In genomic region chr11:105609832-105610781, GRCh38 we compare ENCODE assay signal across 9 cellular contexts. TPM values are rescaled to one million over a fixed set of nuclear protein-coding genes. Genes with fewer than 3 reads are reported as not detected.
DNase-seq lines count a peak whose midpoint lies in the region; ATAC-seq and TF ChIP-seq lines count a peak whose summit lies in the region.
"Had no signal": no experiment of that assay in that cellular context is flagged by ENCODE, and none has a peak within 500 bp of the region (broad histone marks: within the 10 kb centered on the region; RNA-seq: fewer than 3 reads in every experiment).

TSS of gene GRIA4 (plus strand) at chr11:105610073. CDS start at chr11:105610998, 925 bp downstream.

- H3K9me3 Mint-ChIP-seq in central memory CD8-positive, alpha-beta T cell = peaks cover 5% of the 10 kb centered on the region

- no peak within 1 kb of the TSS for H3K27ac Mint-ChIP-seq in central memory CD8-positive, alpha-beta T cell (ENCODE audit: low read depth)

- H3K4me1 ChIP-seq in smooth muscle cell (ENCODE audit: low read depth) = peaks cover 3% of the 10 kb centered on the region
- H3K4me1 ChIP-seq: SJSA1 had no signal

- H3K27me3 ChIP-seq in smooth muscle cell (ENCODE audit: low read depth) = peaks cover 78% of the 10 kb centered on the region
- H3K27me3 ChIP-seq: SJSA1 had no signal

- TF ChIP-seq CTCF in smooth muscle cell (IDR thresholded peaks at IDR 0.05; ENCODE audit: borderline replicate concordance, insufficient read depth, poor library complexity, severe bottlenecking) = no peak

- H3K4me2 ChIP-seq in smooth muscle cell = peak within 1 kb of the TSS; percentile 91

- DNase-seq in GM04504 (ENCODE audit: low read depth) (peak; percentile 5), NCI-H446 (lab: John Stamatoyannopoulos, UW) (peak; percentile 68 to 78), iris pigment epithelial cell (ENCODE audit: low read depth) (peak; percentile 69), smooth muscle cell (lab: John Stamatoyannopoulos, UW; ENCODE audit: unreplicated experiment) (no peak), cortex of kidney (lab: John Stamatoyannopoulos, UW) (no peak)
- no peak for DNase-seq in central memory CD8-positive, alpha-beta T cell (ENCODE audit: low spot score in 2 of 2)

- peaks cover 40% of the 10 kb centered on the region for H3K27me3 Mint-ChIP-seq in central memory CD8-positive, alpha-beta T cell

- no peaks in the 10 kb centered on the region for H4K20me1 ChIP-seq in smooth muscle cell (ENCODE audit: low read depth)

- no peaks in the 10 kb centered on the region for H3K36me3 ChIP-seq in smooth muscle cell (ENCODE audit: low read depth)
- H3K36me3 ChIP-seq: SJSA1 had no signal

- ATAC-seq in central memory CD8-positive, alpha-beta T cell (replicated peaks; ENCODE audit: extremely low read depth, poor library complexity, severe bottlenecking) = peak; percentile 17
- no peak for ATAC-seq in HG03378 (IDR thresholded peaks at IDR 0.05; ENCODE audit: unreplicated experiment)
- no peak for ATAC-seq in HG02623 (IDR thresholded peaks at IDR 0.05; ENCODE audit: unreplicated experiment)

- WGBS in smooth muscle cell (ENCODE audit: low lambda C conversion rate) = 1% methylated on average over 34 of the region's 54 CpGs

- peaks cover 9% of the 10 kb centered on the region for H3K4me1 Mint-ChIP-seq in central memory CD8-positive, alpha-beta T cell

- no peaks in the 10 kb centered on the region for H3K9me3 ChIP-seq in smooth muscle cell (replicated peaks; ENCODE audit: low read depth)
- H3K9me3 ChIP-seq: SJSA1 had no signal

- H3K36me3 Mint-ChIP-seq in central memory CD8-positive, alpha-beta T cell (ENCODE audit: insufficient read depth) = no peaks in the 10 kb centered on the region

- H3K4me3 ChIP-seq in smooth muscle cell = peak within 1 kb of the TSS; percentile 46
- H3K4me3 ChIP-seq: SJSA1 had no signal

- no peak within 1 kb of the TSS for H3K27ac ChIP-seq in smooth muscle cell (ENCODE audit: low read depth)
- H3K27ac ChIP-seq: SJSA1 had no signal

- H3K4me3 Mint-ChIP-seq in central memory CD8-positive, alpha-beta T cell = peak within 1 kb of the TSS; percentile 48

- peak within 1 kb of the TSS; percentile 55 for H2AFZ ChIP-seq in smooth muscle cell (ENCODE audit: low read depth)

- H3K9ac ChIP-seq in smooth muscle cell (ENCODE audit: low read depth) = no peak within 1 kb of the TSS

- no peaks in the 10 kb centered on the region for H3F3A ChIP-seq in smooth muscle cell (ENCODE audit: low read depth)

- H3K79me2 ChIP-seq in smooth muscle cell (ENCODE audit: low read depth) = no peaks in the 10 kb centered on the region

RNA-seq across cellular contexts. Expression of gene GRIA4, which starts in this region (rescaled TPM):
- total RNA-seq in smooth muscle cell = 3.1 TPM in 1 of 2 replicates, not detected in the other
- not detected in 2 replicates for polyA plus RNA-seq in smooth muscle cell
- total RNA-seq: SJSA1 had no signal

Comparison
In these comparisons a context has a peak if more than half of its experiments do, and no peak if none do; other contexts are left out.
1. DNase-seq: peak in GM04504 (single experiment), NCI-H446 (2 of 2) and iris pigment epithelial cell (single experiment); none in central memory CD8-positive, alpha-beta T cell (0 of 2), smooth muscle cell (single experiment) and cortex of kidney (single experiment).